Comparison of ENCODE assay signal across 9 cellular contexts in the genomic region with DNA sequence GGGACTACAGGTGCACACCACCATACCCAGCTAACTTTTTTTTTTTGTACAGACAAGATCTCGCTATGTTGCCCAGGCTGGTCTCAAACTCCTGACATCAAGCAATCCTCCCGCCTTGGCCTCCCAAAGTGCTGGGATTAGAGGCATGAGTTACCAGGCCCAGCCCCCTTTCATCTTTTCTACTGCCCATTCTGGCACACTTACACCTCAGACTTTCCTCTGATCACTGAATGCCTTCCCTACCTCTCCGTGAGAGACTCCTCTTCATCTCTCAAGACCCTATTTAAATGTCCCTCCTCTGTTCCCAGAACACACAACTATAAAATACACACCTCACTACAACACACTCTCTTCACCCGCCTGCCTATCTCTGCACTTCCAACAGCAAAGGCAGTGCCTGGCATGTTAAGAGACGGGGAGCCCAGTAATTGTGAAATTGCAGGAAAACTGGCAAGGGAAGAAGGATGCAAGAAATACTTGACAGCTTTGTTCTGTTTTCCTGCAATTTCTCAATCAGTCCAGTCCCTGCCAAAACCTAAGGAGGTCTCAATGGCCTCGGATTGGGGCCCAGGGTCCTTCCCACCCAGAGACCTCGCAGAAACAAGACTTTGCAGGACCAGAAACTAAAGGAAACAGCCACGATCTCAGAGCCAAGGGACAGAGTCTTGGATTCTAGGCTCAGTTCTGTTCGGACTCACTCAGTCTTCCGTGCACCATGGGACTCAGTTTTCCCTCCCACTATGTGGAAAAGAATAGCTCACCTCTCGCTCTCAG. TPM values are rescaled to one million over a fixed set of nuclear protein-coding genes. Genes with fewer than 3 reads are reported as not detected.
DNase-seq lines count a peak whose midpoint lies in the region; ATAC-seq and TF ChIP-seq lines count a peak whose summit lies in the region.
"Had no signal": no experiment of that assay in that cellular context is flagged by ENCODE, and none has a peak within 500 bp of the region (broad histone marks: within the 10 kb centered on the region; RNA-seq: fewer than 3 reads in every experiment).

No MANE protein-coding gene starts in this region.

- H3K18ac ChIP-seq in trophoblast cell (ENCODE audit: low read length), result no peak overlapping the region

- H3K36me3 ChIP-seq in Caco-2 (ENCODE audit: control insufficient read depth, insufficient read depth, low read length), result no peaks in the 10 kb centered on the region; the same call in 1 of the 2 replicates
- H3K36me3 ChIP-seq in Peyer's patch, result peaks cover 0 to 34% (median 0%) of the 10 kb centered on the region in 3 donors
- H3K36me3 ChIP-seq in trophoblast cell (ENCODE audit: control insufficient read depth in 1 of 2, insufficient read depth in 2 of 2, low read length in 2 of 2), result peaks cover 23 to 24% of the 10 kb centered on the region in 2 experiments

- POLR2A ChIA-PET in Caco-2 (lab: Charles Lee), result interaction anchor here (0.7 to 2.2 kb wide), 3 partner anchors 42 to 82 kb away, joined by 4 to 15 read pairs (median 10); a partner anchor contains a TSS

- WGBS in trophoblast cell (ENCODE audit: extremely low coverage, insufficient coverage, insufficient read length), result no CpG with 5 or more reads among the region's 11 CpGs

- no peak overlapping the region for H4K12ac ChIP-seq in trophoblast cell (ENCODE audit: low read depth, low read length)

- peaks cover 7% of the 10 kb centered on the region for H3K4me1 Mint-ChIP-seq in Caco-2 (ENCODE audit: low read depth, unreplicated experiment)

- peaks cover 30% of the 10 kb centered on the region for H3K36me3 Mint-ChIP-seq in Caco-2 (ENCODE audit: insufficient read depth, unreplicated experiment)

- peak overlapping the region; percentile 14 for H3K23ac ChIP-seq in trophoblast cell (ENCODE audit: low read length)

- no peak overlapping the region for H2AK5ac ChIP-seq in trophoblast cell (ENCODE audit: low read length)

- DNase-seq in Caco-2, result peak in 1 of 2 experiments; percentile 4
- DNase-seq in Peyer's patch, result peak in 1 of 3 donors; percentile 29
- peak; percentile 23 for DNase-seq in epithelial cell of esophagus (ENCODE audit: low read depth)
- DNase-seq in trophoblast cell, result peak in 1 of 2 donors; percentile 4
- DNase-seq in hepatic stellate cell (ENCODE audit: low spot score), result no peak
- no peak for DNase-seq in HT-29 (ENCODE audit: low spot score)
- no peak for DNase-seq in NCI-H2196 treated with DMSO at 0.1 percent for 48 hours (lab: John Stamatoyannopoulos, UW; ENCODE audit: unreplicated experiment)

- H2BK120ac ChIP-seq in trophoblast cell (ENCODE audit: insufficient read depth, low read length, poor library complexity), result no peak overlapping the region

- H3K79me1 ChIP-seq in trophoblast cell (ENCODE audit: low read length), result peaks cover 5% of the 10 kb centered on the region

- H3K4me1 ChIP-seq in Caco-2, result peaks cover 13% of the 10 kb centered on the region
- peaks cover 0 to 28% (median 18%) of the 10 kb centered on the region in 4 donors for H3K4me1 ChIP-seq in Peyer's patch
- H3K4me1 ChIP-seq in trophoblast cell (ENCODE audit: control insufficient read depth in 1 of 2, insufficient read depth in 2 of 2, low read length in 2 of 2), result peaks cover 12 to 14% of the 10 kb centered on the region in 2 experiments

- H4K91ac ChIP-seq in trophoblast cell (ENCODE audit: low read depth, low read length), result no peak overlapping the region

- H3K4ac ChIP-seq in trophoblast cell (ENCODE audit: low read depth, low read length), result no peak overlapping the region

- no peak for ATAC-seq in GM21576 (IDR thresholded peaks at IDR 0.05; ENCODE audit: unreplicated experiment)

- H4K8ac ChIP-seq in trophoblast cell (ENCODE audit: low read depth, low read length), result peak overlapping the region; percentile 4

- no peaks in the 10 kb centered on the region for H3K9me3 Mint-ChIP-seq in Caco-2 (ENCODE audit: unreplicated experiment)

- peak overlapping the region; percentile 6 for H3K27ac Mint-ChIP-seq in Caco-2 (ENCODE audit: unreplicated experiment)

- TF ChIP-seq CTCF in Caco-2 (IDR thresholded peaks at IDR 0.05; ENCODE audit: insufficient read depth in 1 of 2, low read depth in 1 of 2, low read length in 1 of 2, severe bottlenecking in 1 of 2, unreplicated experiment in 1 of 2), result no peak
- TF ChIP-seq CTCF in Peyer's patch (IDR thresholded peaks at IDR 0.05), result no peak
- TF ChIP-seq CTCF in epithelial cell of esophagus (IDR thresholded peaks at IDR 0.05; ENCODE audit: insufficient read depth, low read depth, low read length, missing control alignments), result no peak

- H3K27me3 ChIP-seq in Caco-2 (replicated peaks; ENCODE audit: control insufficient read depth, insufficient read depth, low read length), result no peaks in the 10 kb centered on the region
- H3K27me3 ChIP-seq in Peyer's patch, result no peaks in the 10 kb centered on the region
- no peaks in the 10 kb centered on the region for H3K27me3 ChIP-seq in trophoblast cell (ENCODE audit: insufficient read depth, low read length)

- H3K9me3 ChIP-seq in Caco-2 (no peaks in the 10 kb centered on the region), Peyer's patch (no peaks in the 10 kb centered on the region), trophoblast cell (ENCODE audit: insufficient read depth, low read depth, low read length) (no peaks in the 10 kb centered on the region)

- H3K4me3 ChIP-seq in Caco-2 (ENCODE audit: low read depth, low read length) (peak overlapping the region; percentile 49), Peyer's patch (peak overlapping the region; percentile 76 to 91 (median 80)), epithelial cell of esophagus (ENCODE audit: low read length) (peak overlapping the region; percentile 82), trophoblast cell (ENCODE audit: low read depth, low read length) (peak overlapping the region; percentile 83)

- TSS peak; percentile 70 for BruUV-seq in Caco-2 (replicated peaks; lab: Mats Ljungman, UMichigan)

- CTCF ChIA-PET in Caco-2 (lab: Charles Lee), result interaction anchor here (0.6 to 2.7 kb wide), 8 partner anchors 23 to 222 kb away, joined by 3 to 41 read pairs (median 3); a partner anchor contains a TSS

- peak overlapping the region; percentile 63 for H3K4me3 Mint-ChIP-seq in Caco-2 (ENCODE audit: unreplicated experiment)

- intact Hi-C loops in Caco-2 (cut with micrococcal nuclease; ENCODE audit: unreplicated experiment), result no loop called here

- H3K14ac ChIP-seq in trophoblast cell (ENCODE audit: low read length), result no peak overlapping the region

- no peak overlapping the region for H2BK12ac ChIP-seq in trophoblast cell (ENCODE audit: low read length)

- H3K4me2 ChIP-seq in trophoblast cell (ENCODE audit: low read length), result peak overlapping the region; percentile 96

- no peaks in the 10 kb centered on the region for H3K27me3 Mint-ChIP-seq in Caco-2 (ENCODE audit: insufficient read depth, unreplicated experiment)

- TF ChIP-seq POLR2A in Peyer's patch (IDR thresholded peaks at IDR 0.05), result no peak

- peaks cover 4% of the 10 kb centered on the region for H3K79me2 ChIP-seq in trophoblast cell (ENCODE audit: control insufficient read depth, insufficient read depth, low read length, poor library complexity)

- peak overlapping the region; percentile 80 for H3K9ac ChIP-seq in trophoblast cell (ENCODE audit: low read length)

- H2AFZ ChIP-seq in trophoblast cell (ENCODE audit: insufficient read depth, low read length, poor library complexity), result peak overlapping the region; percentile 61

- H3K27ac ChIP-seq in Peyer's patch (peak overlapping the region in 1 of 4 donors; percentile 63), trophoblast cell (ENCODE audit: low read depth, low read length) (no peak overlapping the region)

- no peak overlapping the region for H2BK5ac ChIP-seq in trophoblast cell (ENCODE audit: low read depth, low read length, poor library complexity)

RNA-seq across cellular contexts. Expression of a gene that starts 0.9 kb away (rescaled TPM):
- total RNA-seq in Caco-2 (2022), result 39.1 and 43.0 TPM in 2 replicates
- total RNA-seq in Peyer's patch, result 10 to 100 TPM in 1 of 4 donors, 1 to 10 TPM in 3; 4.7 to 17.3 (median 7.7) TPM
- polyA plus RNA-seq in trophoblast cell (2013), result 7.4 and 7.8 TPM in 2 replicates
- total RNA-seq in HT-29 (2014; rRNA removed; shearing (Covaris generic)), result 84.5 and 91.7 TPM in 2 replicates

RNA-seq across cellular contexts. Expression of a gene that starts 1.3 kb away (rescaled TPM):
- total RNA-seq in Caco-2 (2022) (3.3 and 5.6 TPM in 2 replicates), Peyer's patch (100 to 1,000 TPM; 100 to 157 (median 137) TPM)
- polyA plus RNA-seq in trophoblast cell (2013), result 1.1 and 1.4 TPM in 2 replicates
- total RNA-seq in HT-29 (2014; rRNA removed; shearing (Covaris generic)), result 5.8 and 6.0 TPM in 2 replicates

RNA-seq across cellular contexts. Expression of a gene that starts 14.3 kb away (rescaled TPM):
- total RNA-seq in Caco-2 (2022) (not detected in 2 replicates), Peyer's patch (not detected)
- 0.01 TPM in 1 of 2 replicates, not detected in the other for polyA plus RNA-seq in trophoblast cell (2013)
- total RNA-seq in HT-29 (2014; rRNA removed; shearing (Covaris generic)), result not detected in 2 replicates
- total RNA-seq: lung microvascular endothelial cell had no signal

RNA-seq across cellular contexts. Expression of a gene that starts 26.4 kb away (rescaled TPM):
- total RNA-seq in Caco-2 (2022) (42.3 and 46.5 TPM in 2 replicates), Peyer's patch (10 to 100 TPM; 31.3 to 44.7 (median 37.7) TPM)
- polyA plus RNA-seq in trophoblast cell (2013), result 25.0 and 25.9 TPM in 2 replicates
- 17.8 and 19.3 TPM in 2 replicates for total RNA-seq in HT-29 (2014; rRNA removed; shearing (Covaris generic))

RNA-seq across cellular contexts. Expression of a gene that starts 33.0 kb away (rescaled TPM):
- 26.8 and 29.0 TPM in 2 replicates for total RNA-seq in Caco-2 (2022)
- 100 to 1,000 TPM in 3 of 4 donors, 10 to 100 TPM in 1; 43.7 to 135 (median 127) TPM for total RNA-seq in Peyer's patch
- 5.7 and 5.8 TPM in 2 replicates for polyA plus RNA-seq in trophoblast cell (2013)
- total RNA-seq in HT-29 (2014; rRNA removed; shearing (Covaris generic)), result 33.5 and 41.3 TPM in 2 replicates

Comparison
In these comparisons a context has a peak if more than half of its experiments do, and no peak if none do; other contexts are left out.
1. RNA of a gene that starts 1.3 kb away (total RNA-seq): 100 to 157 TPM in Peyer's patch; 5.8 to 6.0 TPM in HT-29 and 3.3 to 5.6 TPM in Caco-2; every median in the first group is over 10 times any median in the second.
2. Peak in every context shown above with its lines, with median percentiles within 50 percentile points of each other: H3K4me3 ChIP-seq.